Comparison of ENCODE assay signal across 1 cellular context in the genomic region with DNA sequence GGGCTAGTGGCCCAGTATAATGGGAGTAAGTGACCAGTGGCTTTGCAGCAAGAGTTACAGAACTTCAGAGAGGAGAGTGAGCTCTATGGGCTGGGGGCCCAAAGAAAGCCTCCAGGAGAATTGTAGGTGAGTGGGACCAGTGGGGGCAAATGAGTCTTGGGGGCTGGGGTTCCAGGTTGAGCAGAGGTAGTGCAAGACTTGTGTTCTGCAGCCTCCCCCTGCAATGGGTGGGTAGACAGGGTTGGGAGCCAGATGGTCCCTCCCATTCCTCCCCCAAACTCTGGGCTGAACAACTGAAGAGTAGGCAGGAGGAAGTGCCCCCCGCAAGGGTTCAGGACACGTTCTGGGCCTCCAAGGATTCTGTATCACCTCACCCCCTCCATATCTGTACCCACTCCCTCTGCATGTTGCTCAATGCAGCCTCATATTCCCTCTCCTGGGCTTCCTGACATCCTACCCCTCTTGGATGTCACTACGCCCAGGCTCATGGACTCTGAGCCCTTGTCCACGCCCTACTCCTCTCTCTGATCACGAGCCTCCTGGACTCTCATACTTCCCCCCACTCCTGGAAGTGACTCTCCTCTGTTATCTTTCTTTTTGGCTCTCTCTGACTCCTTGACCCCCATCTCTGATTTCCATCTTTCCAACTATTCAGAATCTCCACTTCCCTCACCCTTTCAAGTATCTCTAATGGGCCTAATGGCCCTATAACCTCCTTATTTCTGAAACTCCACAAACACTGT.
A peak's percentile ranks its signal among the peaks of the same experiment; 100 is the strongest.
TF ChIP-seq lines count a peak whose summit lies in the region.

No MANE protein-coding gene starts in this region.

TF ChIP-seq in HepG2, 621 proteins besides CTCF, POLR2A, EP300 and RAD21 (continued from another document and continues in another):
- TF ChIP-seq, protein P1, sequence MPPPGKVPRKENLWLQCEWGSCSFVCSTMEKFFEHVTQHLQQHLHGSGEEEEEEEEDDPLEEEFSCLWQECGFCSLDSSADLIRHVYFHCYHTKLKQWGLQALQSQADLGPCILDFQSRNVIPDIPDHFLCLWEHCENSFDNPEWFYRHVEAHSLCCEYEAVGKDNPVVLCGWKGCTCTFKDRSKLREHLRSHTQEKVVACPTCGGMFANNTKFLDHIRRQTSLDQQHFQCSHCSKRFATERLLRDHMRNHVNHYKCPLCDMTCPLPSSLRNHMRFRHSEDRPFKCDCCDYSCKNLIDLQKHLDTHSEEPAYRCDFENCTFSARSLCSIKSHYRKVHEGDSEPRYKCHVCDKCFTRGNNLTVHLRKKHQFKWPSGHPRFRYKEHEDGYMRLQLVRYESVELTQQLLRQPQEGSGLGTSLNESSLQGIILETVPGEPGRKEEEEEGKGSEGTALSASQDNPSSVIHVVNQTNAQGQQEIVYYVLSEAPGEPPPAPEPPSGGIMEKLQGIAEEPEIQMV (CRISPR knock-in tag; IDR thresholded peaks at IDR 0.05; ENCODE audit: low read depth) = no peak
- TF ChIP-seq ZNF343 (CRISPR knock-in tag; IDR thresholded peaks at IDR 0.05) (no peak), PPARG (CRISPR knock-in tag; conservative IDR thresholded peaks at IDR 0.05) (no peak), HDAC2 (CRISPR knock-in tag; IDR thresholded peaks at IDR 0.05) (peak; percentile 77), HMG20A (CRISPR knock-in tag; IDR thresholded peaks at IDR 0.05; ENCODE audit: borderline replicate concordance) (peak; percentile 83; the same call in 1 of the 2 replicates), KDM6A (CRISPR knock-in tag; IDR thresholded peaks at IDR 0.05; ENCODE audit: low read depth) (0 out of 2 replicates have a peak, but pooled peaks have one; percentile 56), NCOA1 (CRISPR knock-in tag; IDR thresholded peaks at IDR 0.05) (no peak), MED1 (CRISPR knock-in tag; IDR thresholded peaks at IDR 0.05) (peak; percentile 87), PCBP2 (optimal IDR thresholded peaks at IDR 0.05; ENCODE audit: low read depth, low read length, poor library complexity, severe bottlenecking) (no peak), NFYB (CRISPR knock-in tag; IDR thresholded peaks at IDR 0.05) (no peak), TOPORS (CRISPR knock-in tag; IDR thresholded peaks at IDR 0.05) (no peak), CENPX (CRISPR knock-in tag; IDR thresholded peaks at IDR 0.05) (no peak), ARID2 (CRISPR knock-in tag; IDR thresholded peaks at IDR 0.05; ENCODE audit: borderline replicate concordance) (peak; percentile 43; the same call in 1 of the 2 replicates), ZKSCAN8 (CRISPR knock-in tag; IDR thresholded peaks at IDR 0.05; ENCODE audit: borderline replicate concordance) (no peak), PLRG1 (conservative IDR thresholded peaks at IDR 0.05) (no peak), SYNCRIP (IDR thresholded peaks at IDR 0.05; ENCODE audit: insufficient read depth, low read depth, low read length) (no peak), ZNF569 (CRISPR knock-in tag; IDR thresholded peaks at IDR 0.05; ENCODE audit: borderline replicate concordance) (no peak), RFX3 (CRISPR knock-in tag; IDR thresholded peaks at IDR 0.05) (no peak), HNRNPH1 (optimal IDR thresholded peaks at IDR 0.05; ENCODE audit: low read depth, low read length) (no peak), EED (CRISPR knock-in tag; IDR thresholded peaks at IDR 0.05) (no peak), ZNF878 (CRISPR knock-in tag; IDR thresholded peaks at IDR 0.05) (peak; percentile 93), SIN3B (IDR thresholded peaks at IDR 0.05; ENCODE audit: low read length) (no peak), MTF1 (CRISPR knock-in tag; IDR thresholded peaks at IDR 0.05) (no peak), ZNF850 (CRISPR knock-in tag; conservative IDR thresholded peaks at IDR 0.05) (no peak), ZNF547 (CRISPR knock-in tag; IDR thresholded peaks at IDR 0.05) (no peak), HHEX (CRISPR knock-in tag; IDR thresholded peaks at IDR 0.05) (no peak), MTA3 (CRISPR knock-in tag; IDR thresholded peaks at IDR 0.05) (no peak), RELA (CRISPR knock-in tag; IDR thresholded peaks at IDR 0.05) (no peak)
- TF ChIP-seq, protein P2, sequence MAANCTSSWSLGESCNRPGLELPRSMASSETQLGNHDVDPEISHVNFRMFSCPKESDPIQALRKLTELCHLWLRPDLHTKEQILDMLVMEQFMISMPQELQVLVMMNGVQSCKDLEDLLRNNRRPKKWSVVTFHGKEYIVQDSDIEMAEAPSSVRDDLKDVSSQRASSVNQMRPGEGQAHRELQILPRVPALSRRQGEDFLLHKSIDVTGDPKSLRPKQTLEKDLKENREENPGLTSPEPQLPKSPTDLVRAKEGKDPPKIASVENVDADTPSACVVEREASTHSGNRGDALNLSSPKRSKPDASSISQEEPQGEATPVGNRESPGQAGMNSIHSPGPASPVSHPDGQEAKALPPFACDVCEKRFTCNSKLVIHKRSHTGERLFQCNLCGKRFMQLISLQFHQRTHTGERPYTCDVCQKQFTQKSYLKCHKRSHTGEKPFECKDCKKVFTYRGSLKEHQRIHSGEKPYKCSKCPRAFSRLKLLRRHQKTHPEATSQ (CRISPR knock-in tag; IDR thresholded peaks at IDR 0.05; ENCODE audit: borderline replicate concordance) = no peak
- TF ChIP-seq, protein P3, sequence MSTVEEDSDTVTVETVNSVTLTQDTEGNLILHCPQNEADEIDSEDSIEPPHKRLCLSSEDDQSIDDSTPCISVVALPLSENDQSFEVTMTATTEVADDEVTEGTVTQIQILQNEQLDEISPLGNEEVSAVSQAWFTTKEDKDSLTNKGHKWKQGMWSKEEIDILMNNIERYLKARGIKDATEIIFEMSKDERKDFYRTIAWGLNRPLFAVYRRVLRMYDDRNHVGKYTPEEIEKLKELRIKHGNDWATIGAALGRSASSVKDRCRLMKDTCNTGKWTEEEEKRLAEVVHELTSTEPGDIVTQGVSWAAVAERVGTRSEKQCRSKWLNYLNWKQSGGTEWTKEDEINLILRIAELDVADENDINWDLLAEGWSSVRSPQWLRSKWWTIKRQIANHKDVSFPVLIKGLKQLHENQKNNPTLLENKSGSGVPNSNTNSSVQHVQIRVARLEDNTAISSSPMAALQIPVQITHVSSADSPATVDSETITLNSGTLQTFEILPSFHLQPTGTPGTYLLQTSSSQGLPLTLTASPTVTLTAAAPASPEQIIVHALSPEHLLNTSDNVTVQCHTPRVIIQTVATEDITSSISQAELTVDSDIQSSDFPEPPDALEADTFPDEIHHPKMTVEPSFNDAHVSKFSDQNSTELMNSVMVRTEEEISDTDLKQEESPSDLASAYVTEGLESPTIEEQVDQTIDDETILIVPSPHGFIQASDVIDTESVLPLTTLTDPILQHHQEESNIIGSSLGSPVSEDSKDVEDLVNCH (CRISPR knock-in tag; IDR thresholded peaks at IDR 0.05) = no peak
- TF ChIP-seq, protein P4, sequence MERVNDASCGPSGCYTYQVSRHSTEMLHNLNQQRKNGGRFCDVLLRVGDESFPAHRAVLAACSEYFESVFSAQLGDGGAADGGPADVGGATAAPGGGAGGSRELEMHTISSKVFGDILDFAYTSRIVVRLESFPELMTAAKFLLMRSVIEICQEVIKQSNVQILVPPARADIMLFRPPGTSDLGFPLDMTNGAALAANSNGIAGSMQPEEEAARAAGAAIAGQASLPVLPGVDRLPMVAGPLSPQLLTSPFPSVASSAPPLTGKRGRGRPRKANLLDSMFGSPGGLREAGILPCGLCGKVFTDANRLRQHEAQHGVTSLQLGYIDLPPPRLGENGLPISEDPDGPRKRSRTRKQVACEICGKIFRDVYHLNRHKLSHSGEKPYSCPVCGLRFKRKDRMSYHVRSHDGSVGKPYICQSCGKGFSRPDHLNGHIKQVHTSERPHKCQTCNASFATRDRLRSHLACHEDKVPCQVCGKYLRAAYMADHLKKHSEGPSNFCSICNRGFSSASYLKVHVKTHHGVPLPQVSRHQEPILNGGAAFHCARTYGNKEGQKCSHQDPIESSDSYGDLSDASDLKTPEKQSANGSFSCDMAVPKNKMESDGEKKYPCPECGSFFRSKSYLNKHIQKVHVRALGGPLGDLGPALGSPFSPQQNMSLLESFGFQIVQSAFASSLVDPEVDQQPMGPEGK (CRISPR knock-in tag; IDR thresholded peaks at IDR 0.05) = peak; percentile 81
- TF ChIP-seq, protein P5, sequence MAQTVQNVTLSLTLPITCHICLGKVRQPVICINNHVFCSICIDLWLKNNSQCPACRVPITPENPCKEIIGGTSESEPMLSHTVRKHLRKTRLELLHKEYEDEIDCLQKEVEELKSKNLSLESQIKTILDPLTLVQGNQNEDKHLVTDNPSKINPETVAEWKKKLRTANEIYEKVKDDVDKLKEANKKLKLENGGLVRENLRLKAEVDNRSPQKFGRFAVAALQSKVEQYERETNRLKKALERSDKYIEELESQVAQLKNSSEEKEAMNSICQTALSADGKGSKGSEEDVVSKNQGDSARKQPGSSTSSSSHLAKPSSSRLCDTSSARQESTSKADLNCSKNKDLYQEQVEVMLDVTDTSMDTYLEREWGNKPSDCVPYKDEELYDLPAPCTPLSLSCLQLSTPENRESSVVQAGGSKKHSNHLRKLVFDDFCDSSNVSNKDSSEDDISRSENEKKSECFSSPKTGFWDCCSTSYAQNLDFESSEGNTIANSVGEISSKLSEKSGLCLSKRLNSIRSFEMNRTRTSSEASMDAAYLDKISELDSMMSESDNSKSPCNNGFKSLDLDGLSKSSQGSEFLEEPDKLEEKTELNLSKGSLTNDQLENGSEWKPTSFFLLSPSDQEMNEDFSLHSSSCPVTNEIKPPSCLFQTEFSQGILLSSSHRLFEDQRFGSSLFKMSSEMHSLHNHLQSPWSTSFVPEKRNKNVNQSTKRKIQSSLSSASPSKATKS (CRISPR knock-in tag; IDR thresholded peaks at IDR 0.05) = peak; percentile 65; the same call in 1 of the 2 replicates
- TF ChIP-seq, protein P6, sequence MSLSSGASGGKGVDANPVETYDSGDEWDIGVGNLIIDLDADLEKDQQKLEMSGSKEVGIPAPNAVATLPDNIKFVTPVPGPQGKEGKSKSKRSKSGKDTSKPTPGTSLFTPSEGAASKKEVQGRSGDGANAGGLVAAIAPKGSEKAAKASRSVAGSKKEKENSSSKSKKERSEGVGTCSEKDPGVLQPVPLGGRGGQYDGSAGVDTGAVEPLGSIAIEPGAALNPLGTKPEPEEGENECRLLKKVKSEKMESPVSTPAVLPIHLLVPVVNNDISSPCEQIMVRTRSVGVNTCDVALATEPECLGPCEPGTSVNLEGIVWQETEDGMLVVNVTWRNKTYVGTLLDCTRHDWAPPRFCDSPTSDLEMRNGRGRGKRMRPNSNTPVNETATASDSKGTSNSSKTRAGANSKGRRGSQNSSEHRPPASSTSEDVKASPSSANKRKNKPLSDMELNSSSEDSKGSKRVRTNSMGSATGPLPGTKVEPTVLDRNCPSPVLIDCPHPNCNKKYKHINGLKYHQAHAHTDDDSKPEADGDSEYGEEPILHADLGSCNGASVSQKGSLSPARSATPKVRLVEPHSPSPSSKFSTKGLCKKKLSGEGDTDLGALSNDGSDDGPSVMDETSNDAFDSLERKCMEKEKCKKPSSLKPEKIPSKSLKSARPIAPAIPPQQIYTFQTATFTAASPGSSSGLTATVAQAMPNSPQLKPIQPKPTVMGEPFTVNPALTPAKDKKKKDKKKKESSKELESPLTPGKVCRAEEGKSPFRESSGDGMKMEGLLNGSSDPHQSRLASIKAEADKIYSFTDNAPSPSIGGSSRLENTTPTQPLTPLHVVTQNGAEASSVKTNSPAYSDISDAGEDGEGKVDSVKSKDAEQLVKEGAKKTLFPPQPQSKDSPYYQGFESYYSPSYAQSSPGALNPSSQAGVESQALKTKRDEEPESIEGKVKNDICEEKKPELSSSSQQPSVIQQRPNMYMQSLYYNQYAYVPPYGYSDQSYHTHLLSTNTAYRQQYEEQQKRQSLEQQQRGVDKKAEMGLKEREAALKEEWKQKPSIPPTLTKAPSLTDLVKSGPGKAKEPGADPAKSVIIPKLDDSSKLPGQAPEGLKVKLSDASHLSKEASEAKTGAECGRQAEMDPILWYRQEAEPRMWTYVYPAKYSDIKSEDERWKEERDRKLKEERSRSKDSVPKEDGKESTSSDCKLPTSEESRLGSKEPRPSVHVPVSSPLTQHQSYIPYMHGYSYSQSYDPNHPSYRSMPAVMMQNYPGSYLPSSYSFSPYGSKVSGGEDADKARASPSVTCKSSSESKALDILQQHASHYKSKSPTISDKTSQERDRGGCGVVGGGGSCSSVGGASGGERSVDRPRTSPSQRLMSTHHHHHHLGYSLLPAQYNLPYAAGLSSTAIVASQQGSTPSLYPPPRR (CRISPR knock-in tag; IDR thresholded peaks at IDR 0.05; ENCODE audit: borderline replicate concordance) = peak; percentile 43; the same call in 1 of the 2 replicates
- TF ChIP-seq, protein P7, sequence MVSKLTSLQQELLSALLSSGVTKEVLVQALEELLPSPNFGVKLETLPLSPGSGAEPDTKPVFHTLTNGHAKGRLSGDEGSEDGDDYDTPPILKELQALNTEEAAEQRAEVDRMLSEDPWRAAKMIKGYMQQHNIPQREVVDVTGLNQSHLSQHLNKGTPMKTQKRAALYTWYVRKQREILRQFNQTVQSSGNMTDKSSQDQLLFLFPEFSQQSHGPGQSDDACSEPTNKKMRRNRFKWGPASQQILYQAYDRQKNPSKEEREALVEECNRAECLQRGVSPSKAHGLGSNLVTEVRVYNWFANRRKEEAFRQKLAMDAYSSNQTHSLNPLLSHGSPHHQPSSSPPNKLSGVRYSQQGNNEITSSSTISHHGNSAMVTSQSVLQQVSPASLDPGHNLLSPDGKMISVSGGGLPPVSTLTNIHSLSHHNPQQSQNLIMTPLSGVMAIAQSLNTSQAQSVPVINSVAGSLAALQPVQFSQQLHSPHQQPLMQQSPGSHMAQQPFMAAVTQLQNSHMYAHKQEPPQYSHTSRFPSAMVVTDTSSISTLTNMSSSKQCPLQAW (CRISPR knock-in tag; IDR thresholded peaks at IDR 0.05) = 0 out of 2 replicates have a peak, but pooled peaks have one; percentile 43
- TF ChIP-seq, protein P8, sequence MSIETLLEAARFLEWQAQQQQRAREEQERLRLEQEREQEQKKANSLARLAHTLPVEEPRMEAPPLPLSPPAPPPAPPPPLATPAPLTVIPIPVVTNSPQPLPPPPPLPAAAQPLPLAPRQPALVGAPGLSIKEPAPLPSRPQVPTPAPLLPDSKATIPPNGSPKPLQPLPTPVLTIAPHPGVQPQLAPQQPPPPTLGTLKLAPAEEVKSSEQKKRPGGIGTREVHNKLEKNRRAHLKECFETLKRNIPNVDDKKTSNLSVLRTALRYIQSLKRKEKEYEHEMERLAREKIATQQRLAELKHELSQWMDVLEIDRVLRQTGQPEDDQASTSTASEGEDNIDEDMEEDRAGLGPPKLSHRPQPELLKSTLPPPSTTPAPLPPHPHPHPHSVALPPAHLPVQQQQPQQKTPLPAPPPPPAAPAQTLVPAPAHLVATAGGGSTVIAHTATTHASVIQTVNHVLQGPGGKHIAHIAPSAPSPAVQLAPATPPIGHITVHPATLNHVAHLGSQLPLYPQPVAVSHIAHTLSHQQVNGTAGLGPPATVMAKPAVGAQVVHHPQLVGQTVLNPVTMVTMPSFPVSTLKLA (IDR thresholded peaks at IDR 0.05) = peak; percentile 41; the same call in 1 of the 2 replicates
- TF ChIP-seq, protein P9, sequence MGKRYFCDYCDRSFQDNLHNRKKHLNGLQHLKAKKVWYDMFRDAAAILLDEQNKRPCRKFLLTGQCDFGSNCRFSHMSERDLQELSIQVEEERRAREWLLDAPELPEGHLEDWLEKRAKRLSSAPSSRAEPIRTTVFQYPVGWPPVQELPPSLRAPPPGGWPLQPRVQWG (CRISPR knock-in tag; IDR thresholded peaks at IDR 0.05; ENCODE audit: borderline replicate concordance, low read depth) = no peak
